ENCODE assay signal across 8 cellular contexts in genomic region chr4:99088485-99089365, GRCh38. TPM values are rescaled to one million over a fixed set of nuclear protein-coding genes. Genes with fewer than 3 reads are reported as not detected.
DNase-seq lines count a peak whose midpoint lies in the region; ATAC-seq and TF ChIP-seq lines count a peak whose summit lies in the region.

Gene ADH5, minus strand, starts transcription at chr4:99088788. Its CDS starts 88 bp downstream, at chr4:99088700.

- CTCF ChIA-PET in activated CD4-positive, alpha-beta memory T cell treated with anti-CD3 and anti-CD28 coated beads for 36 hours (lab: Charles Lee): interaction anchor here (1.0 to 1.6 kb wide), 2 partner anchors 33 to 94 kb away, joined by 8 to 9 read pairs; partner anchors contain the start of gene METAP1

- peaks cover 0 to 19% (median 5%) of the 10 kb centered on the region in 4 donors for H3K36me3 ChIP-seq in right lobe of liver

- H3K4me3 Mint-ChIP-seq in activated CD4-positive, alpha-beta memory T cell treated with anti-CD3 and anti-CD28 coated beads for 36 hours: peak within 1 kb of the TSS; percentile 96

- POLR2A ChIA-PET in activated CD4-positive, alpha-beta memory T cell treated with anti-CD3 and anti-CD28 coated beads for 36 hours (lab: Charles Lee): interaction anchor here (0.6 to 2.3 kb wide), 7 partner anchors 13 to 865 kb away, joined by 3 to 25 read pairs (median 5); partner anchors contain the start of genes EIF4E, H2AZ1, METAP1 and TRMT10A

- H3K4me1 ChIP-seq in right lobe of liver: peaks cover 0 to 17% (median 0%) of the 10 kb centered on the region in 4 donors

- no peaks in the 10 kb centered on the region for H3K9me3 ChIP-seq in right lobe of liver

- H3K27me3 Mint-ChIP-seq in activated CD4-positive, alpha-beta memory T cell treated with anti-CD3 and anti-CD28 coated beads for 36 hours: no peaks in the 10 kb centered on the region

- intact Hi-C loops in activated CD4-positive, alpha-beta memory T cell treated with anti-CD3 and anti-CD28 coated beads for 36 hours (cut with micrococcal nuclease): loop anchor here (1.0 to 10.0 kb wide), 7 partner anchors 32 to 945 kb away; partner anchors contain the start of genes EIF4E, H2AZ1, METAP1 and RAP1GDS1
- intact Hi-C loops in dorsolateral prefrontal cortex (cut with DNase I): loop anchor here in 1 of 2 donors (5.0 to 10.0 kb wide), 3 partner anchors 91 to 944 kb away; partner anchors contain the start of genes EIF4E, METAP1 and STPG2
- intact Hi-C loops in right lobe of liver (cut with DNase I): no loop called here

- peak within 1 kb of the TSS; percentile 93 for H3K27ac Mint-ChIP-seq in activated CD4-positive, alpha-beta memory T cell treated with anti-CD3 and anti-CD28 coated beads for 36 hours

- H3K4me3 ChIP-seq in dorsolateral prefrontal cortex (peak within 1 kb of the TSS; percentile 52 to 91 (median 79)), right lobe of liver (peak within 1 kb of the TSS; percentile 64 to 83 (median 77))

- no peaks in the 10 kb centered on the region for H3K27me3 ChIP-seq in dorsolateral prefrontal cortex
- no peaks in the 10 kb centered on the region for H3K27me3 ChIP-seq in right lobe of liver

- ATAC-seq in GM19351 (IDR thresholded peaks at IDR 0.05; ENCODE audit: unreplicated experiment) (peak; percentile 90), HG03520 (IDR thresholded peaks at IDR 0.05; ENCODE audit: unreplicated experiment) (peak; percentile 90), right lobe of liver (peak; percentile 90 to 96 (median 90))

- DNase-seq in C1 segment of cervical spinal cord (lab: John Stamatoyannopoulos, UW) (peak in 13 of 14 donors; percentile 34 to 90 (median 75)), NCI-H748 treated with DMSO at 0.1 percent for 48 hours (lab: John Stamatoyannopoulos, UW) (peak; percentile 32), dorsolateral prefrontal cortex (peak; percentile 61 to 86 (median 80)), right lobe of liver (peak; percentile 88 to 91 (median 89))
- DNase-seq in activated CD4-positive, alpha-beta memory T cell treated with anti-CD3 and anti-CD28 coated beads for 36 hours: peak; percentile 95
- DNase-seq in stimulated activated CD4-positive, alpha-beta T cell treated with anti-CD3 and anti-CD28 coated beads, Interleukin-4, amount 100 ng/mL, for 24 hours: peak; percentile 92

- H3K4me1 Mint-ChIP-seq in activated CD4-positive, alpha-beta memory T cell treated with anti-CD3 and anti-CD28 coated beads for 36 hours (ENCODE audit: low read depth): peaks cover 37% of the 10 kb centered on the region

- TF ChIP-seq CTCF in dorsolateral prefrontal cortex (IDR thresholded peaks at IDR 0.05 in 54 of 56, conservative IDR thresholded peaks at IDR 0.05 in 2 of 56; ENCODE audit: low read depth in 1 of 56, partially characterized antibody in 56 of 56) (peak in 12 of 56 donors; percentile 5 to 27 (median 12)), right lobe of liver (IDR thresholded peaks at IDR 0.05) (no peak)

- no peaks in the 10 kb centered on the region for H3K9me3 Mint-ChIP-seq in activated CD4-positive, alpha-beta memory T cell treated with anti-CD3 and anti-CD28 coated beads for 36 hours

- TF ChIP-seq POLR2A in right lobe of liver (IDR thresholded peaks at IDR 0.05): peak; percentile 85

- WGBS in right lobe of liver (ENCODE audit: insufficient coverage, low coverage, low lambda C conversion rate, missing lambda C conversion rate): 0% methylated on average over 15 of the region's 53 CpGs

- peak within 1 kb of the TSS; percentile 52 to 96 (median 89) for H3K27ac ChIP-seq in dorsolateral prefrontal cortex
- H3K27ac ChIP-seq in right lobe of liver: peak within 1 kb of the TSS; percentile 86 to 96 (median 89)

- H3K36me3 Mint-ChIP-seq in activated CD4-positive, alpha-beta memory T cell treated with anti-CD3 and anti-CD28 coated beads for 36 hours: peaks cover 7% of the 10 kb centered on the region

RNA-seq across cellular contexts. Expression of gene ADH5, which starts in this region (rescaled TPM):
- 100 to 1,000 TPM; 112 to 119 TPM for total RNA-seq in activated CD4-positive, alpha-beta memory T cell treated with anti-CD3 and anti-CD28 coated beads for 36 hours
- 10 to 100 TPM; 53.3 to 92.9 (median 74.8) TPM for total RNA-seq in dorsolateral prefrontal cortex
- 100 to 1,000 TPM; 109 to 170 (median 131) TPM for total RNA-seq in right lobe of liver

Comparison
In these comparisons a context has a peak if more than half of its experiments do, and no peak if none do; other contexts are left out.
1. Peak in every context shown above with its lines: DNase-seq, ATAC-seq, H3K4me3 ChIP-seq and H3K27ac ChIP-seq.
2. DNase-seq: peak in every context shown above with its lines; median percentile 95 in activated CD4-positive, alpha-beta memory T cell treated with anti-CD3 and anti-CD28 coated beads for 36 hours; 92 in stimulated activated CD4-positive, alpha-beta T cell treated with anti-CD3 and anti-CD28 coated beads, Interleukin-4, amount 100 ng/mL, for 24 hours; 89 in right lobe of liver; 80 in dorsolateral prefrontal cortex; 75 in C1 segment of cervical spinal cord; 32 in NCI-H748 treated with DMSO at 0.1 percent for 48 hours.